Comparison of ENCODE assay signal across 17 cellular contexts in genomic region chr19:58366576-58367430, GRCh38. TPM values are rescaled to one million over a fixed set of nuclear protein-coding genes. Genes with fewer than 3 reads are reported as not detected.
"Had no signal": no experiment of that assay in that cellular context is flagged by ENCODE, and none has a peak within 500 bp of the region (broad histone marks: within the 10 kb centered on the region; RNA-seq: fewer than 3 reads in every experiment).

No MANE protein-coding gene starts in this region.

- H3K9me3 Mint-ChIP-seq: activated T-helper 1 cell treated with anti-CD3 and anti-CD28 coated beads, Interleukin-12 subunit alpha, Interleukin-12 subunit beta, Interleukin-2, Interleukin-4 antibody, amounts not matched to agents 30 ng/mL and 10 ng/mL and 1 ng/mL, durations not matched to agents 14 hours and 24 hours and 36 hours; dendritic cell treated with granulocyte-macrophage colony-stimulating factor and Interleukin-4, amounts not matched to agents 40 ng/mL and 50 ng/mL, for 4 days; effector memory CD8-positive, alpha-beta T cell; naive B cell had no signal

- H3K9me3 ChIP-seq: prostate gland, stomach, thoracic aorta had no signal

- H3K4me3 Mint-ChIP-seq: activated T-helper 1 cell treated with anti-CD3 and anti-CD28 coated beads, Interleukin-12 subunit alpha, Interleukin-12 subunit beta, Interleukin-2, Interleukin-4 antibody, amounts not matched to agents 30 ng/mL and 10 ng/mL and 1 ng/mL, durations not matched to agents 14 hours and 24 hours and 36 hours; dendritic cell treated with granulocyte-macrophage colony-stimulating factor and Interleukin-4, amounts not matched to agents 40 ng/mL and 50 ng/mL, for 4 days; effector memory CD8-positive, alpha-beta T cell had no signal

- H3K36me3 ChIP-seq: prostate gland, thoracic aorta had no signal

- H3K27ac ChIP-seq: epithelial cell of prostate, prostate gland, stomach, thoracic aorta had no signal

- H3K27me3 ChIP-seq: stomach had no signal

- H3K4me3 ChIP-seq: prostate gland, stomach, thoracic aorta had no signal

- H3K36me3 Mint-ChIP-seq: naive B cell had no signal

- H3K4me1 ChIP-seq: prostate gland had no signal

- DNase-seq: activated CD4-positive, alpha-beta T cell treated with anti-CD3 and anti-CD28 coated beads, Interleukin-2, amount 50 U/mL, for 1 hour; effector memory CD8-positive, alpha-beta T cell; foreskin melanocyte; naive B cell; occipital lobe; stimulated activated CD4-positive, alpha-beta T cell treated with anti-CD3 and anti-CD28 coated beads, Interleukin-2, amount 100 ng/mL, for 24 hours; stomach; SW 1271 had no signal

- H3K27ac Mint-ChIP-seq: activated T-helper 1 cell treated with anti-CD3 and anti-CD28 coated beads, Interleukin-12 subunit alpha, Interleukin-12 subunit beta, Interleukin-2, Interleukin-4 antibody, amounts not matched to agents 30 ng/mL and 10 ng/mL and 1 ng/mL, durations not matched to agents 14 hours and 24 hours and 36 hours; dendritic cell treated with granulocyte-macrophage colony-stimulating factor and Interleukin-4, amounts not matched to agents 40 ng/mL and 50 ng/mL, for 4 days; effector memory CD8-positive, alpha-beta T cell had no signal

- ATAC-seq: effector memory CD8-positive, alpha-beta T cell had no signal

- H3K27me3 Mint-ChIP-seq: dendritic cell treated with granulocyte-macrophage colony-stimulating factor and Interleukin-4, amounts not matched to agents 40 ng/mL and 50 ng/mL, for 4 days; effector memory CD8-positive, alpha-beta T cell; naive B cell had no signal

RNA-seq across cellular contexts. Expression of gene RNF225, which starts 28.7 kb away (rescaled TPM):
- total RNA-seq: aorta, cerebellum, fibroblast of lung, lung microvascular endothelial cell, occipital lobe, stomach, thoracic aorta had no signal
- polyA plus RNA-seq: aorta, fibroblast of lung had no signal
